ENCODE assay signal across 11 cellular contexts in the genomic region with DNA sequence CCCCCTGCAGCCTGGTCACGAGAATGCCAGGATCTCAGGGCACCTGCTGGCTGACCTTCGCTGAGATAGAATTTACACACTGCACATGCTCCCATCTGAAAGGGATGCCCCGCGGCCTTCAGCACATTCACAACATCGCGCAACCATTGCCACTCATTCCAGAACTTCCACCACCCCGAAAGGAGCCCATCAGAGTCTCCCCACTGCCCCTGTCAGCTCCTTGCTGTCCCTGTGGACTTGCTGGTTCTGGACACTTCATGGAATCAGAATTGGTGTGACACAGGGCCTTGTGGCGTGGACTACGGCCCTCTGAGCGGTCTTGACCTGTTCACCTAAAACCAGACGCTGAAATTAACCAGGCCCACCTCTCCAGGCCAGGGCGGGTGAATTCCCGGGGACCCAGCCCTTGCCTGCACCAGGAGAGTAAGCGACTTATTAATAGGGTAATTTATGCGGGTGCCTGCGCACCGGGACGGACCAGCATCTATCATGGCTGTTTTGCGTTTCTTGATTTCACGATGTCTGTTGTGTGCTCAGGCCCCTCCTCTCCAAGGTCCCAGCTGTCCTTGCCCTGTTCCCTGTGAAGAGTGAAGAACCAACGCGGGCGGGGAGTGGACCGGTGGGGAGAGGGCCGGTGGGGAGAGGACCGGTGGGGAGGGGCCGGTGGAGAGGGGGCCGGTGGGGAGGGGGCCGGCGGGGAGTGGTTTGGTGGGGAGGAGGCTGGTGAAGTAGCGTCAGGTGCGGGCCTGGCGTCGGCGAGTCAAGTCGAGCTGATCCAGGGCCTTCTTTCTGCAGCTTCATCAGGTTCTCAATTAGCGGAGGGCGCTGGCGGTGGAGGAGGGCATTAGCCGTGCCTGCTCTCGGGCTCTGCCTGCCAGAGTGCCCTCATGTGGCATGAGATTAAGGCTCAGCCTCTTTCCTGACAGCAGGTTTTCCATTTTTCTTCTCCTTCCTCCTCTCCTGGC. TPM values are rescaled to one million over a fixed set of nuclear protein-coding genes. Genes with fewer than 3 reads are reported as not detected.
A peak's percentile ranks its signal among the peaks of the same experiment; 100 is the strongest.
DNase-seq lines count a peak whose midpoint lies in the region; ATAC-seq and TF ChIP-seq lines count a peak whose summit lies in the region.
"Had no signal": no experiment of that assay in that cellular context is flagged by ENCODE, and none has a peak within 500 bp of the region (broad histone marks: within the 10 kb centered on the region; RNA-seq: fewer than 3 reads in every experiment).

No MANE protein-coding gene starts in this region.

- H3F3A ChIP-seq in smooth muscle cell (ENCODE audit: low read depth): no peaks in the 10 kb centered on the region

- H3K27me3 ChIP-seq in smooth muscle cell (ENCODE audit: low read depth): peaks cover 66% of the 10 kb centered on the region

- H3K79me2 ChIP-seq in smooth muscle cell (ENCODE audit: low read depth): no peaks in the 10 kb centered on the region

- DNase-seq in COLO829 (ENCODE audit: low spot score): peak; percentile 51
- DNase-seq in GM12864 (ENCODE audit: low read depth): no peak
- DNase-seq in RKO (ENCODE audit: low spot score): peak; percentile 32
- DNase-seq in left lobe of liver (ENCODE audit: low spot score): no peak
- DNase-seq in smooth muscle cell (lab: John Stamatoyannopoulos, UW; ENCODE audit: unreplicated experiment): no peak
- no peak for DNase-seq in NCI-H446 treated with DMSO at 0.1 percent for 48 hours (lab: John Stamatoyannopoulos, UW)

- peak; percentile 42 for ATAC-seq in left lobe of liver
- no peak for ATAC-seq in HG03460 (IDR thresholded peaks at IDR 0.05; ENCODE audit: unreplicated experiment)
- ATAC-seq in GM18909 (IDR thresholded peaks at IDR 0.05; ENCODE audit: poor library complexity, unreplicated experiment): no peak
- ATAC-seq: heart right ventricle, sciatic nerve had no signal

- H4K20me1 ChIP-seq in smooth muscle cell (ENCODE audit: low read depth): no peaks in the 10 kb centered on the region

- no peak overlapping the region for H3K27ac ChIP-seq in smooth muscle cell (ENCODE audit: low read depth)
- H3K27ac ChIP-seq: heart right ventricle, suprapubic skin had no signal

- TF ChIP-seq CTCF in GM12864 (IDR thresholded peaks at IDR 0.05; ENCODE audit: low read depth, low read length, missing control alignments) (peak; percentile 25), smooth muscle cell (IDR thresholded peaks at IDR 0.05; ENCODE audit: borderline replicate concordance, insufficient read depth, poor library complexity, severe bottlenecking) (no peak)

- H3K9ac ChIP-seq in smooth muscle cell (ENCODE audit: low read depth): no peak overlapping the region

- no peaks in the 10 kb centered on the region for H3K36me3 ChIP-seq in smooth muscle cell (ENCODE audit: low read depth)
- H3K36me3 ChIP-seq: heart right ventricle, suprapubic skin had no signal

- H3K4me2 ChIP-seq in smooth muscle cell: no peak overlapping the region

- H3K4me3 ChIP-seq in GM12864 (ENCODE audit: low read depth, low read length) (peak overlapping the region; percentile 36), smooth muscle cell (no peak overlapping the region)
- H3K4me3 ChIP-seq: heart right ventricle, suprapubic skin had no signal

- H2AFZ ChIP-seq in smooth muscle cell (ENCODE audit: low read depth): no peak overlapping the region

- H3K4me1 ChIP-seq in smooth muscle cell (ENCODE audit: low read depth): no peaks in the 10 kb centered on the region

- WGBS in smooth muscle cell (ENCODE audit: low lambda C conversion rate): 61% methylated on average over 21 of the region's 41 CpGs

- no peaks in the 10 kb centered on the region for H3K9me3 ChIP-seq in smooth muscle cell (replicated peaks; ENCODE audit: low read depth)
- H3K9me3 ChIP-seq: heart right ventricle, suprapubic skin had no signal

RNA-seq across cellular contexts. Expression of a gene that starts 20.9 kb away (rescaled TPM):
- total RNA-seq in left lobe of liver (not detected), smooth muscle cell (not detected in 2 replicates)
- not detected in 2 replicates for polyA plus RNA-seq in smooth muscle cell
- total RNA-seq: heart right ventricle, sciatic nerve, suprapubic skin had no signal

Comparison
In these comparisons a context has a peak if more than half of its experiments do, and no peak if none do; other contexts are left out.
1. DNase-seq: peak in COLO829 (single experiment) and RKO (single experiment); none in GM12864 (single experiment), left lobe of liver (single experiment), smooth muscle cell (single experiment) and NCI-H446 treated with DMSO at 0.1 percent for 48 hours (single experiment).